In genomic region chr6:157593596-157593995, GRCh38 we compare ENCODE assay signal across 1 cellular context.
TF ChIP-seq lines count a peak whose summit lies in the region.

No MANE protein-coding gene starts in this region.

TF ChIP-seq in H1, 55 proteins besides CTCF, POLR2A, EP300 and RAD21:
- no peak for TF ChIP-seq CEBPB (IDR thresholded peaks at IDR 0.05; ENCODE audit: low read depth, low read length)
- TF ChIP-seq E2F6 (IDR thresholded peaks at IDR 0.05): no peak
- no peak for TF ChIP-seq NANOG (IDR thresholded peaks at IDR 0.05; ENCODE audit: insufficient read depth, low read depth, low read length, poor library complexity, severe bottlenecking)
- no peak for TF ChIP-seq CREB1 (IDR thresholded peaks at IDR 0.05)
- TF ChIP-seq RNF2 (IDR thresholded peaks at IDR 0.05; ENCODE audit: borderline replicate concordance, low read depth, low read length, missing control alignments, poor library complexity, severe bottlenecking): no peak
- TF ChIP-seq CHD7 (IDR thresholded peaks at IDR 0.05; ENCODE audit: insufficient replicate concordance, low read length): no peak
TF ChIP-seq in H1: peak in this region for 0.
